1 cellular context compared by ENCODE assay signal in the genomic region with DNA sequence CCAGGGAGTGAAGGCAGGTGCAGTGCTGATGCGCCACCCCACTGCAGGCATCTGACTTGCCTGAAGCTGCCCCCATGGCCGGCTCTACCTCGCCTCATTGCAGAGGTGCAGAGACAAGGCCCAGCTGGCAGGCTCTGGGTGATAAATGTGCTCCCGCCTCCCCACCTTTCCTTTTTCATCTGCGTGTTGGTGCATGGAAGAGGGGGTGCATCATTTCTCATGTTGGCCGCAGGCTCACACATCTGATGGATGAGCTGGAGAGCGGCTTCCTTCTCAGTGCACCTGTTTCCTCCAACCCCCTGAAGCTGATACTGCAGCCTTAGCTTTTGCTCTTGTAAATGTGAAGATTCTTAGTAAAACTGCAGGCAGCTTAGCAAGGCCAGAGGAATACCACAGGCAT.
TF ChIP-seq lines count a peak whose summit lies in the region.

No MANE protein-coding gene starts in this region.

TF ChIP-seq in H1, 55 proteins besides CTCF, POLR2A, EP300 and RAD21 (continued from another document):
- TF ChIP-seq, protein P1, sequence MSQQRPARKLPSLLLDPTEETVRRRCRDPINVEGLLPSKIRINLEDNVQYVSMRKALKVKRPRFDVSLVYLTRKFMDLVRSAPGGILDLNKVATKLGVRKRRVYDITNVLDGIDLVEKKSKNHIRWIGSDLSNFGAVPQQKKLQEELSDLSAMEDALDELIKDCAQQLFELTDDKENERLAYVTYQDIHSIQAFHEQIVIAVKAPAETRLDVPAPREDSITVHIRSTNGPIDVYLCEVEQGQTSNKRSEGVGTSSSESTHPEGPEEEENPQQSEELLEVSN (IDR thresholded peaks at IDR 0.05), result no peak
- TF ChIP-seq HDAC6 (IDR thresholded peaks at IDR 0.05; ENCODE audit: low read depth, low read length), result no peak
- no peak for TF ChIP-seq SRF (IDR thresholded peaks at IDR 0.05; ENCODE audit: low read depth, low read length)
- TF ChIP-seq CEBPB (IDR thresholded peaks at IDR 0.05; ENCODE audit: low read depth, low read length), result no peak
- no peak for TF ChIP-seq POLR2AphosphoS5 (IDR thresholded peaks at IDR 0.05; ENCODE audit: low read depth, low read length)
- TF ChIP-seq, protein P2, sequence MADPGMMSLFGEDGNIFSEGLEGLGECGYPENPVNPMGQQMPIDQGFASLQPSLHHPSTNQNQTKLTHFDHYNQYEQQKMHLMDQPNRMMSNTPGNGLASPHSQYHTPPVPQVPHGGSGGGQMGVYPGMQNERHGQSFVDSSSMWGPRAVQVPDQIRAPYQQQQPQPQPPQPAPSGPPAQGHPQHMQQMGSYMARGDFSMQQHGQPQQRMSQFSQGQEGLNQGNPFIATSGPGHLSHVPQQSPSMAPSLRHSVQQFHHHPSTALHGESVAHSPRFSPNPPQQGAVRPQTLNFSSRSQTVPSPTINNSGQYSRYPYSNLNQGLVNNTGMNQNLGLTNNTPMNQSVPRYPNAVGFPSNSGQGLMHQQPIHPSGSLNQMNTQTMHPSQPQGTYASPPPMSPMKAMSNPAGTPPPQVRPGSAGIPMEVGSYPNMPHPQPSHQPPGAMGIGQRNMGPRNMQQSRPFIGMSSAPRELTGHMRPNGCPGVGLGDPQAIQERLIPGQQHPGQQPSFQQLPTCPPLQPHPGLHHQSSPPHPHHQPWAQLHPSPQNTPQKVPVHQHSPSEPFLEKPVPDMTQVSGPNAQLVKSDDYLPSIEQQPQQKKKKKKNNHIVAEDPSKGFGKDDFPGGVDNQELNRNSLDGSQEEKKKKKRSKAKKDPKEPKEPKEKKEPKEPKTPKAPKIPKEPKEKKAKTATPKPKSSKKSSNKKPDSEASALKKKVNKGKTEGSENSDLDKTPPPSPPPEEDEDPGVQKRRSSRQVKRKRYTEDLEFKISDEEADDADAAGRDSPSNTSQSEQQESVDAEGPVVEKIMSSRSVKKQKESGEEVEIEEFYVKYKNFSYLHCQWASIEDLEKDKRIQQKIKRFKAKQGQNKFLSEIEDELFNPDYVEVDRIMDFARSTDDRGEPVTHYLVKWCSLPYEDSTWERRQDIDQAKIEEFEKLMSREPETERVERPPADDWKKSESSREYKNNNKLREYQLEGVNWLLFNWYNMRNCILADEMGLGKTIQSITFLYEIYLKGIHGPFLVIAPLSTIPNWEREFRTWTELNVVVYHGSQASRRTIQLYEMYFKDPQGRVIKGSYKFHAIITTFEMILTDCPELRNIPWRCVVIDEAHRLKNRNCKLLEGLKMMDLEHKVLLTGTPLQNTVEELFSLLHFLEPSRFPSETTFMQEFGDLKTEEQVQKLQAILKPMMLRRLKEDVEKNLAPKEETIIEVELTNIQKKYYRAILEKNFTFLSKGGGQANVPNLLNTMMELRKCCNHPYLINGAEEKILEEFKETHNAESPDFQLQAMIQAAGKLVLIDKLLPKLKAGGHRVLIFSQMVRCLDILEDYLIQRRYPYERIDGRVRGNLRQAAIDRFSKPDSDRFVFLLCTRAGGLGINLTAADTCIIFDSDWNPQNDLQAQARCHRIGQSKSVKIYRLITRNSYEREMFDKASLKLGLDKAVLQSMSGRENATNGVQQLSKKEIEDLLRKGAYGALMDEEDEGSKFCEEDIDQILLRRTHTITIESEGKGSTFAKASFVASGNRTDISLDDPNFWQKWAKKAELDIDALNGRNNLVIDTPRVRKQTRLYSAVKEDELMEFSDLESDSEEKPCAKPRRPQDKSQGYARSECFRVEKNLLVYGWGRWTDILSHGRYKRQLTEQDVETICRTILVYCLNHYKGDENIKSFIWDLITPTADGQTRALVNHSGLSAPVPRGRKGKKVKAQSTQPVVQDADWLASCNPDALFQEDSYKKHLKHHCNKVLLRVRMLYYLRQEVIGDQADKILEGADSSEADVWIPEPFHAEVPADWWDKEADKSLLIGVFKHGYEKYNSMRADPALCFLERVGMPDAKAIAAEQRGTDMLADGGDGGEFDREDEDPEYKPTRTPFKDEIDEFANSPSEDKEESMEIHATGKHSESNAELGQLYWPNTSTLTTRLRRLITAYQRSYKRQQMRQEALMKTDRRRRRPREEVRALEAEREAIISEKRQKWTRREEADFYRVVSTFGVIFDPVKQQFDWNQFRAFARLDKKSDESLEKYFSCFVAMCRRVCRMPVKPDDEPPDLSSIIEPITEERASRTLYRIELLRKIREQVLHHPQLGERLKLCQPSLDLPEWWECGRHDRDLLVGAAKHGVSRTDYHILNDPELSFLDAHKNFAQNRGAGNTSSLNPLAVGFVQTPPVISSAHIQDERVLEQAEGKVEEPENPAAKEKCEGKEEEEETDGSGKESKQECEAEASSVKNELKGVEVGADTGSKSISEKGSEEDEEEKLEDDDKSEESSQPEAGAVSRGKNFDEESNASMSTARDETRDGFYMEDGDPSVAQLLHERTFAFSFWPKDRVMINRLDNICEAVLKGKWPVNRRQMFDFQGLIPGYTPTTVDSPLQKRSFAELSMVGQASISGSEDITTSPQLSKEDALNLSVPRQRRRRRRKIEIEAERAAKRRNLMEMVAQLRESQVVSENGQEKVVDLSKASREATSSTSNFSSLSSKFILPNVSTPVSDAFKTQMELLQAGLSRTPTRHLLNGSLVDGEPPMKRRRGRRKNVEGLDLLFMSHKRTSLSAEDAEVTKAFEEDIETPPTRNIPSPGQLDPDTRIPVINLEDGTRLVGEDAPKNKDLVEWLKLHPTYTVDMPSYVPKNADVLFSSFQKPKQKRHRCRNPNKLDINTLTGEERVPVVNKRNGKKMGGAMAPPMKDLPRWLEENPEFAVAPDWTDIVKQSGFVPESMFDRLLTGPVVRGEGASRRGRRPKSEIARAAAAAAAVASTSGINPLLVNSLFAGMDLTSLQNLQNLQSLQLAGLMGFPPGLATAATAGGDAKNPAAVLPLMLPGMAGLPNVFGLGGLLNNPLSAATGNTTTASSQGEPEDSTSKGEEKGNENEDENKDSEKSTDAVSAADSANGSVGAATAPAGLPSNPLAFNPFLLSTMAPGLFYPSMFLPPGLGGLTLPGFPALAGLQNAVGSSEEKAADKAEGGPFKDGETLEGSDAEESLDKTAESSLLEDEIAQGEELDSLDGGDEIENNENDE (IDR thresholded peaks at IDR 0.05; ENCODE audit: insufficient replicate concordance, low read length), result no peak
- TF ChIP-seq BACH1 (IDR thresholded peaks at IDR 0.05; ENCODE audit: low read length), result no peak
- TF ChIP-seq BCL11A (IDR thresholded peaks at IDR 0.05; ENCODE audit: low read depth in 2 of 2, low read length in 2 of 2), result no peak
- TF ChIP-seq, protein P3, sequence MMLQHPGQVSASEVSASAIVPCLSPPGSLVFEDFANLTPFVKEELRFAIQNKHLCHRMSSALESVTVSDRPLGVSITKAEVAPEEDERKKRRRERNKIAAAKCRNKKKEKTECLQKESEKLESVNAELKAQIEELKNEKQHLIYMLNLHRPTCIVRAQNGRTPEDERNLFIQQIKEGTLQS (IDR thresholded peaks at IDR 0.05; ENCODE audit: insufficient read depth, low read depth, low read length), result no peak
- TF ChIP-seq JUND (IDR thresholded peaks at IDR 0.05; ENCODE audit: low read length), result no peak
